Comparison of ENCODE assay signal across 19 cellular contexts in the genomic region with DNA sequence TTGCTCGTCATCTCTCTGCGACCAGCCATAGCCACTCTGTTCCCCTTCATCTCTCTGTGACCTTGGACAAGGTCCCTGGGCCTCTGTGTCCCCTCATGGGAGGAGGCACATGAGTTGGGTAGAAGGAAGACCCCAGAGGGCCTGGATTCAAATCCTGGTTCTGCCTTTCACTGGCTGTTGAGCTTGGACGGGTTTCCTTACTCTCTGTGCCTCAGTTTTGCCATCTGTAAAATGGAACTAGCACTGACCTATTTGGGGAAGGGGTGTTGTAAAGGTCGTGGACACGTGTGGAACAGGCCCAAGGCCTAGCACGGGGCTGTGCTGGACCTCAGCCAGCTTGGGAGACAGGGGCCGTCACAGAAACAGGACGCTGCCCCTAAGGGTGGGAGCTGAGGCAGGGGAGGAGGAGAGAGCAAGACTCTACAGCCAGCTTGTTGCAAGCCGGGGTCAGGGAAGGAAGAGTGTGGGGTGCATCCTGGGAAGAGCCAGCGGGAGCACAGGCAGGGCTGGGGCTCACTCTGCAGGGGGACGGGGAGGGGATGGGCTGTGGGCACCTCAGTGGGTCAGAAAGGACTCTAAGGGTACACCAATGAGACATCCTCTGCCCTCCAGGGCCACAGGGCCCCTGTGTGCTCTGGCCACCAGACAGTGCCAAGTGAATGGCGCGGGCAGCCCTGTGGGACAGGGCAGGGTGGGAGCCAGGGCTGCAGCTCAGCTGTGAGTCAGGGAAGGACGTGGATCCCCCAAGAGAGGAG. TPM values are rescaled to one million over a fixed set of nuclear protein-coding genes. Genes with fewer than 3 reads are reported as not detected.
DNase-seq lines count a peak whose midpoint lies in the region; ATAC-seq, FAIRE-seq and TF ChIP-seq lines count a peak whose summit lies in the region.
"Had no signal": no experiment of that assay in that cellular context is flagged by ENCODE, and none has a peak within 500 bp of the region (broad histone marks: within the 10 kb centered on the region; RNA-seq: fewer than 3 reads in every experiment).

No MANE protein-coding gene starts in this region.

- no peak overlapping the region for H2AK5ac ChIP-seq in H1 (ENCODE audit: low read depth, low read length)

- DNase-seq in Calu3 (no peak), RWPE2 (ENCODE audit: low spot score) (no peak), H1 (ENCODE audit: low read depth in 1 of 2, low spot score in 2 of 2) (no peak), cerebellum (ENCODE audit: low spot score) (no peak), Karpas-422 (no peak), posterior vena cava (ENCODE audit: low spot score) (no peak)
- DNase-seq in T-helper 2 cell treated with Interferon-gamma antibody and Interleukin-4, amounts not matched to agents 5 μg/mL and 100 μg/mL, for 36 hours (ENCODE audit: low spot score), result no peak
- DNase-seq: CD8-positive, alpha-beta memory T cell; GF-D8; KBM-7; MG63; NCI-H1930; NCI-H2107; NCI-H82; NK-92 treated with Interleukin-12 subunit alpha and Interleukin-12 subunit beta, amount 100 ng/mL, for 24 hours; PC-3 had no signal

- ATAC-seq in RWPE2 (ENCODE audit: low read depth), result no peak

- no peak overlapping the region for H2BK12ac ChIP-seq in H1 (ENCODE audit: low read depth, low read length)

- WGBS in H1 (ENCODE audit: extremely low coverage in 1 of 2, insufficient coverage in 1 of 2, insufficient read length in 1 of 2, insufficient replicate concordance in 2 of 2, low coverage in 1 of 2, low lambda C conversion rate in 2 of 2, missing lambda C conversion rate in 1 of 2), 2 experiments, result 91% methylated on average over 13 of the region's 14 CpGs; no CpG with 5 or more reads in 1 of the 2 experiments

- H4K91ac ChIP-seq in H1 (replicated peaks; ENCODE audit: insufficient read length, low read length), result peak overlapping the region; percentile 39

- intact Hi-C loops in Calu3 (cut with micrococcal nuclease; ENCODE audit: unreplicated experiment), result no loop called here
- intact Hi-C loops in posterior vena cava (cut with DNase I), result no loop called here

- no peak overlapping the region for H3K4me3 ChIP-seq in RWPE2 (ENCODE audit: severe bottlenecking)
- H3K4me3 ChIP-seq in H1 (ENCODE audit: extremely low read depth in 1 of 4, insufficient read depth in 2 of 4, low read depth in 3 of 4, low read length in 4 of 4), result no peak overlapping the region
- H3K4me3 ChIP-seq in Karpas-422 (ENCODE audit: low read length), result no peak overlapping the region
- H3K4me3 ChIP-seq: MG63 had no signal

- no peaks in the 10 kb centered on the region for H3K79me1 ChIP-seq in H1 (ENCODE audit: low read depth, low read length)

- H3K56ac ChIP-seq in H1 (replicated peaks; ENCODE audit: insufficient read length, low read depth, low read length), result no peak overlapping the region

- H3K27ac Mint-ChIP-seq in Calu3 (ENCODE audit: unreplicated experiment), result peak overlapping the region; percentile 75
- H3K27ac Mint-ChIP-seq in T-helper 2 cell treated with Interferon-gamma antibody and Interleukin-4, amounts not matched to agents 5 μg/mL and 100 μg/mL, for 36 hours, result no peak overlapping the region
- H3K27ac Mint-ChIP-seq: CD8-positive, alpha-beta memory T cell had no signal

- no peak overlapping the region for H3K14ac ChIP-seq in H1 (ENCODE audit: insufficient read length)

- H3K4ac ChIP-seq in H1 (replicated peaks; ENCODE audit: insufficient read length, low read depth, low read length), result no peak overlapping the region

- H3K9ac ChIP-seq in H1 (replicated peaks in 1 of 4; ENCODE audit: extremely low read depth in 1 of 4, low read depth in 3 of 4, low read length in 3 of 4) (no peak overlapping the region), Karpas-422 (ENCODE audit: low read length) (no peak overlapping the region)

- no peaks in the 10 kb centered on the region for H3K27me3 ChIP-seq in RWPE2 (ENCODE audit: insufficient read depth, poor library complexity, severe bottlenecking)
- H3K27me3 ChIP-seq in H1 (replicated peaks in 1 of 4; ENCODE audit: control insufficient read depth in 3 of 4, extremely low read depth in 1 of 4, insufficient read depth in 3 of 4, low read length in 3 of 4), result no peaks in the 10 kb centered on the region
- no peaks in the 10 kb centered on the region for H3K27me3 ChIP-seq in Karpas-422 (ENCODE audit: low read length)
- H3K27me3 ChIP-seq: MG63 had no signal

- TF ChIP-seq CTCF in Calu3 (IDR thresholded peaks at IDR 0.05; ENCODE audit: unreplicated experiment) (no peak), RWPE2 (IDR thresholded peaks at IDR 0.05; ENCODE audit: poor library complexity, severe bottlenecking) (no peak), H1 (IDR thresholded peaks at IDR 0.05; ENCODE audit: control extremely low read depth in 1 of 3, insufficient read depth in 1 of 3, low read depth in 1 of 3, low read length in 3 of 3) (no peak)

- H2AFZ ChIP-seq in H1 (ENCODE audit: low read length), result no peak overlapping the region
- H2AFZ ChIP-seq in Karpas-422 (ENCODE audit: low read length), result no peak overlapping the region

- H3K36me3 ChIP-seq in RWPE2 (ENCODE audit: low read depth), result no peaks in the 10 kb centered on the region
- H3K36me3 ChIP-seq in H1 (ENCODE audit: control insufficient read depth in 2 of 4, insufficient read depth in 4 of 4, low read length in 3 of 4), result no peaks in the 10 kb centered on the region
- H3K36me3 ChIP-seq in Karpas-422 (ENCODE audit: insufficient read depth, low read length), result no peaks in the 10 kb centered on the region
- H3K36me3 ChIP-seq: MG63 had no signal

- H2BK15ac ChIP-seq in H1 (ENCODE audit: low read length), result no peak overlapping the region

- FAIRE-seq in H1 (lab: Jason Lieb, UNC), result no peak
- FAIRE-seq: GM12891 had no signal

- TF ChIP-seq EP300 in H1 (IDR thresholded peaks at IDR 0.05; ENCODE audit: borderline replicate concordance in 1 of 2, low read depth in 2 of 2, low read length in 2 of 2), result no peak

- peak overlapping the region; percentile 49 for H3K4me3 Mint-ChIP-seq in Calu3 (ENCODE audit: low read depth, unreplicated experiment)
- no peak overlapping the region for H3K4me3 Mint-ChIP-seq in T-helper 2 cell treated with Interferon-gamma antibody and Interleukin-4, amounts not matched to agents 5 μg/mL and 100 μg/mL, for 36 hours
- H3K4me3 Mint-ChIP-seq: CD14-positive monocyte; CD8-positive, alpha-beta memory T cell had no signal

- no peak overlapping the region for H3K23ac ChIP-seq in H1 (ENCODE audit: insufficient read length)

- POLR2A ChIA-PET in H1 (lab: Charles Lee; ENCODE audit: partially characterized antibody), result interaction anchor here (0.5 kb wide), 1 partner anchor 1973 kb away, joined by 4 read pairs; no protein-coding TSS in a partner anchor

- no peak overlapping the region for H2BK20ac ChIP-seq in H1 (ENCODE audit: low read length)

- H3K9me3 Mint-ChIP-seq in Calu3 (ENCODE audit: low read depth, unreplicated experiment), result peaks cover 5% of the 10 kb centered on the region
- peaks cover 3% of the 10 kb centered on the region for H3K9me3 Mint-ChIP-seq in T-helper 2 cell treated with Interferon-gamma antibody and Interleukin-4, amounts not matched to agents 5 μg/mL and 100 μg/mL, for 36 hours
- H3K9me3 Mint-ChIP-seq: CD8-positive, alpha-beta memory T cell had no signal

- no peak overlapping the region for H4K5ac ChIP-seq in H1 (ENCODE audit: insufficient read length, low read depth, low read length)

- no peak for TF ChIP-seq POLR2A in H1 (IDR thresholded peaks at IDR 0.05; ENCODE audit: control extremely low read depth in 1 of 2, low read depth in 2 of 2, low read length in 2 of 2)

- H3K79me2 ChIP-seq in H1 (ENCODE audit: control insufficient read depth in 1 of 2, insufficient read depth in 2 of 2, low read length in 2 of 2) (no peaks in the 10 kb centered on the region), Karpas-422 (ENCODE audit: low read length) (no peaks in the 10 kb centered on the region)

- H3K4me1 ChIP-seq in RWPE2 (ENCODE audit: insufficient read depth, poor library complexity, severe bottlenecking) (peaks cover 17% of the 10 kb centered on the region), H1 (replicated peaks in 1 of 4; ENCODE audit: control insufficient read depth in 3 of 4, insufficient read depth in 4 of 4, low read length in 3 of 4) (no peaks in the 10 kb centered on the region; a peak in 1 of 7 replicates), Karpas-422 (ENCODE audit: low read length) (no peaks in the 10 kb centered on the region)

- H4K20me1 ChIP-seq in H1 (replicated peaks in 1 of 2; ENCODE audit: control insufficient read depth in 1 of 2, insufficient read depth in 2 of 2, low read length in 2 of 2), result no peaks in the 10 kb centered on the region
- H4K20me1 ChIP-seq in Karpas-422 (ENCODE audit: insufficient read depth, low read depth, low read length), result peaks cover 4% of the 10 kb centered on the region; the same call in 1 of the 2 replicates

- CTCF ChIA-PET in Calu3 (lab: Charles Lee) (interaction anchor here (1.1 kb wide), 1 partner anchor 60 kb away, joined by 3 read pairs; no protein-coding TSS in a partner anchor), H1 (lab: Charles Lee; ENCODE audit: partially characterized antibody) (interaction anchor here (1.0 to 1.2 kb wide), 2 partner anchors 204 to 211 kb away, joined by 3 read pairs; no protein-coding TSS in a partner anchor)

- H3K4me2 ChIP-seq in H1 (ENCODE audit: insufficient read depth in 1 of 2, low read depth in 2 of 2, low read length in 2 of 2), result no peak overlapping the region
- no peak overlapping the region for H3K4me2 ChIP-seq in Karpas-422 (ENCODE audit: low read depth, low read length, poor library complexity, severe bottlenecking)

- no peaks in the 10 kb centered on the region for H3K9me3 ChIP-seq in RWPE2 (ENCODE audit: severe bottlenecking)
- peaks cover 0 to 4% of the 10 kb centered on the region in 2 experiments; a peak in 1 of 4 replicates for H3K9me3 ChIP-seq in H1 (ENCODE audit: insufficient read depth in 2 of 2, low read depth in 1 of 2, low read length in 1 of 2)
- H3K9me3 ChIP-seq in Karpas-422 (ENCODE audit: low read length), result no peaks in the 10 kb centered on the region

- H3K23me2 ChIP-seq in H1 (ENCODE audit: low read depth, low read length), result no peaks in the 10 kb centered on the region

- H2BK5ac ChIP-seq in H1 (ENCODE audit: low read depth, low read length), result no peak overlapping the region

- H3K18ac ChIP-seq in H1 (ENCODE audit: extremely low read depth, low read length), result no peak overlapping the region

- peaks cover 76% of the 10 kb centered on the region for H3K36me3 Mint-ChIP-seq in Calu3 (ENCODE audit: insufficient read depth, unreplicated experiment)
- H3K36me3 Mint-ChIP-seq in T-helper 2 cell treated with Interferon-gamma antibody and Interleukin-4, amounts not matched to agents 5 μg/mL and 100 μg/mL, for 36 hours (ENCODE audit: low read depth), result no peaks in the 10 kb centered on the region
- H3K36me3 Mint-ChIP-seq: CD8-positive, alpha-beta memory T cell had no signal

- H4K8ac ChIP-seq in H1 (ENCODE audit: extremely low read depth, insufficient read depth, low read length), result peak overlapping the region; percentile 14; the same call in 1 of the 2 replicates

- H3K27ac ChIP-seq in RWPE2 (ENCODE audit: poor library complexity, severe bottlenecking) (peak overlapping the region; percentile 78), H1 (ENCODE audit: low read depth, low read length) (no peak overlapping the region), Karpas-422 (ENCODE audit: low read length) (no peak overlapping the region)

- BruUV-seq in Calu3 (replicated peaks; lab: Mats Ljungman, UMichigan), result no TSS peak

- peaks cover 58% of the 10 kb centered on the region for H3K4me1 Mint-ChIP-seq in Calu3 (ENCODE audit: low read depth, unreplicated experiment)
- no peaks in the 10 kb centered on the region for H3K4me1 Mint-ChIP-seq in T-helper 2 cell treated with Interferon-gamma antibody and Interleukin-4, amounts not matched to agents 5 μg/mL and 100 μg/mL, for 36 hours (ENCODE audit: low read depth)
- H3K4me1 Mint-ChIP-seq: CD8-positive, alpha-beta memory T cell had no signal

- H3K27me3 Mint-ChIP-seq in Calu3 (ENCODE audit: unreplicated experiment), result no peaks in the 10 kb centered on the region
- H3K27me3 Mint-ChIP-seq in T-helper 2 cell treated with Interferon-gamma antibody and Interleukin-4, amounts not matched to agents 5 μg/mL and 100 μg/mL, for 36 hours (ENCODE audit: low read depth), result no peaks in the 10 kb centered on the region

- no peak overlapping the region for H2BK120ac ChIP-seq in H1 (replicated peaks; ENCODE audit: low read depth, low read length)

- no peaks in the 10 kb centered on the region for H3K9me2 ChIP-seq in Karpas-422 (replicated peaks; ENCODE audit: insufficient read depth, low read length)

- TF ChIP-seq RAD21 in H1 (IDR thresholded peaks at IDR 0.05 in 1 of 2, conservative IDR thresholded peaks at IDR 0.05 in 1 of 2; ENCODE audit: low read depth in 2 of 2, low read length in 2 of 2), result no peak

RNA-seq across cellular contexts. Expression of a gene that starts 59.1 kb away (rescaled TPM):
- total RNA-seq in Calu3 (2022), result 97.0 and 100.0 TPM in 2 replicates
- total RNA-seq in H1 (2021; fragmentation: NEBNext Ultra II Directional; extraction: Animal tissue kit (Norgen Biotek cat#: 25700)), result 0.13 and 0.24 TPM in 2 replicates
- 0.14 and 0.24 TPM in 2 replicates for polyA plus RNA-seq in H1 (2011; rRNA removed)
- polyA plus RNA-seq in H1 (2011; cell fraction: cytosol; rRNA removed), result 0.12 TPM
- polyA plus RNA-seq in H1 (2011; cell fraction: nucleus; rRNA removed), result 0.27 TPM
- 0.14 to 0.46 TPM (median 0.23 TPM) in 4 replicates for polyA plus RNA-seq in H1 (2012, experiment 1 of 2)
- polyA plus RNA-seq in H1 (2012, experiment 2 of 2), result 0.29 TPM
- 0.08 TPM for polyA plus RNA-seq in H1 (2013, experiment 1 of 2)
- polyA plus RNA-seq in H1 (2013, experiment 2 of 2), result 0.13 TPM
- 0.16 and 0.17 TPM in 2 replicates for polyA minus RNA-seq in H1 (2011; rRNA and poly(A)+ RNA removed)
- not detected for polyA minus RNA-seq in H1 (2011; cell fraction: cytosol; rRNA and poly(A)+ RNA removed)
- 0.30 TPM for polyA minus RNA-seq in H1 (2011; cell fraction: nucleus; rRNA and poly(A)+ RNA removed)
- 39.7 TPM for total RNA-seq in cerebellum
- not detected in 2 replicates for total RNA-seq in Karpas-422 (2014; rRNA removed; shearing (Covaris generic); ENCODE audit: low replicate concordance)
- total RNA-seq in posterior vena cava, result not detected
- total RNA-seq: A673; CD8-positive, alpha-beta memory T cell had no signal
- polyA plus RNA-seq: CD14-positive monocyte; CD8-positive, alpha-beta memory T cell had no signal

Comparison
In these comparisons a context has a peak if more than half of its experiments do, and no peak if none do; other contexts are left out.
1. RNA of a gene that starts 59.1 kb away (total RNA-seq): 97.0 to 100.0 TPM in Calu3 and 39.7 TPM in cerebellum (single experiment); 0.13 to 0.24 TPM in H1, not detected in Karpas-422 and not detected in posterior vena cava; every median in the first group is over 10 times any median in the second.